ENCODE assay signal across 29 cellular contexts in genomic region chr12:81950871-81951270, GRCh38.
"Had no signal": no experiment of that assay in that cellular context is flagged by ENCODE, and none has a peak within 500 bp of the region (broad histone marks: within the 10 kb centered on the region; RNA-seq: fewer than 3 reads in every experiment).

No MANE protein-coding gene starts in this region.

- H3K9me3 ChIP-seq: ovary, psoas muscle, right lobe of liver, sigmoid colon, stomach, thoracic aorta, thyroid gland, tibial nerve, upper lobe of left lung, vagina had no signal

- FAIRE-seq: small intestine, urothelium cell line had no signal

- H3K27ac ChIP-seq: ovary, parathyroid adenoma, psoas muscle, right lobe of liver, sigmoid colon, stomach, thoracic aorta, thyroid gland, tibial nerve, upper lobe of left lung, vagina had no signal

- H3K9me3 Mint-ChIP-seq: natural killer cell treated with Interleukin-12 subunit alpha and Interleukin-12 subunit beta and Interleukin-15 and Interleukin-18, amount 100 ng/mL, for 72 hours; nephron progenitor cell; neural crest cell; stimulated activated naive CD8-positive, alpha-beta T cell treated with anti-CD3 and anti-CD28 coated beads, Interleukin-15, Interleukin-2, amounts not matched to agents 100 ng/mL and 50 ng/mL, for 24 hours had no signal

- H3K27me3 ChIP-seq: ovary, right lobe of liver, sigmoid colon, stomach, thyroid gland, tibial nerve, upper lobe of left lung, vagina had no signal

- H3K27ac Mint-ChIP-seq: nephron progenitor cell; progenitor cell of endocrine pancreas; stimulated activated effector memory CD8-positive, alpha-beta T cell treated with anti-CD3 and anti-CD28 coated beads, Interleukin-12 subunit alpha, Interleukin-12 subunit beta, amount 100 ng/mL, for 72 hours; stimulated activated naive B cell treated with anti-CD40 and anti-IgM and Interleukin-4, amounts not matched to agents 10 μg/mL and 1 μg/mL and 100 μg/mL, for 72 hours; stimulated activated naive CD8-positive, alpha-beta T cell treated with anti-CD3 and anti-CD28 coated beads, Interleukin-15, Interleukin-2, amounts not matched to agents 100 ng/mL and 50 ng/mL, for 24 hours had no signal

- H3K79me2 ChIP-seq: parathyroid adenoma had no signal

- H3K4me3 Mint-ChIP-seq: natural killer cell treated with Interleukin-12 subunit alpha and Interleukin-12 subunit beta and Interleukin-15 and Interleukin-18, amount 100 ng/mL, for 72 hours; nephron progenitor cell; neural crest cell; stimulated activated effector memory CD8-positive, alpha-beta T cell treated with anti-CD3 and anti-CD28 coated beads, Interleukin-12 subunit alpha, Interleukin-12 subunit beta, amount 100 ng/mL, for 72 hours; stimulated activated naive B cell treated with anti-CD40 and anti-IgM and Interleukin-4, amounts not matched to agents 10 μg/mL and 1 μg/mL and 100 μg/mL, for 72 hours; stimulated activated naive CD8-positive, alpha-beta T cell treated with anti-CD3 and anti-CD28 coated beads, Interleukin-15, Interleukin-2, amounts not matched to agents 100 ng/mL and 50 ng/mL, for 24 hours had no signal

- H3K4me1 ChIP-seq: parathyroid adenoma, psoas muscle, right lobe of liver, sigmoid colon, thyroid gland, tibial nerve, upper lobe of left lung, vagina had no signal

- H3K27me3 Mint-ChIP-seq: natural killer cell treated with Interleukin-12 subunit alpha and Interleukin-12 subunit beta and Interleukin-15 and Interleukin-18, amount 100 ng/mL, for 72 hours; progenitor cell of endocrine pancreas; stimulated activated naive B cell treated with anti-CD40 and anti-IgM and Interleukin-4, amounts not matched to agents 10 μg/mL and 1 μg/mL and 100 μg/mL, for 72 hours; stimulated activated naive CD8-positive, alpha-beta T cell treated with anti-CD3 and anti-CD28 coated beads, Interleukin-15, Interleukin-2, amounts not matched to agents 100 ng/mL and 50 ng/mL, for 24 hours had no signal

- H3K36me3 Mint-ChIP-seq: natural killer cell treated with Interleukin-12 subunit alpha and Interleukin-12 subunit beta and Interleukin-15 and Interleukin-18, amount 100 ng/mL, for 72 hours; stimulated activated effector memory CD8-positive, alpha-beta T cell treated with anti-CD3 and anti-CD28 coated beads, Interleukin-12 subunit alpha, Interleukin-12 subunit beta, amount 100 ng/mL, for 72 hours; stimulated activated naive B cell treated with anti-CD40 and anti-IgM and Interleukin-4, amounts not matched to agents 10 μg/mL and 1 μg/mL and 100 μg/mL, for 72 hours had no signal

- ATAC-seq: natural killer cell treated with Interleukin-12 subunit alpha and Interleukin-12 subunit beta and Interleukin-15 and Interleukin-18, amount 100 ng/mL, for 72 hours; psoas muscle; right cardiac atrium; right lobe of liver; stimulated activated effector memory CD8-positive, alpha-beta T cell treated with anti-CD3 and anti-CD28 coated beads, Interleukin-12 subunit alpha, Interleukin-12 subunit beta, amount 100 ng/mL, for 72 hours; stimulated activated naive B cell treated with anti-CD40 and anti-IgM and Interleukin-4, amounts not matched to agents 10 μg/mL and 1 μg/mL and 100 μg/mL, for 72 hours had no signal

- DNase-seq: nephron progenitor cell; occipital lobe; ovary; posterior cingulate gyrus; psoas muscle; right cardiac atrium; right lobe of liver; sigmoid colon; small intestine; stimulated activated CD4-positive, alpha-beta T cell treated with anti-CD3 and anti-CD28 coated beads, Interleukin-15, amount 100 ng/mL, for 24 hours; stimulated activated CD4-positive, alpha-beta T cell treated with anti-CD3 and anti-CD28 coated beads, Interleukin-2, amount 100 ng/mL, for 24 hours; stimulated activated CD4-positive, alpha-beta T cell treated with anti-CD3 and anti-CD28 coated beads, Interleukin-2, amount 100 ng/mL, for 48 hours; stimulated activated CD4-positive, alpha-beta T cell treated with anti-CD3 and anti-CD28 coated beads, Interleukin-4, amount 100 ng/mL, for 24 hours; stimulated activated naive B cell treated with anti-CD40 and anti-IgM and Interleukin-4, amounts not matched to agents 10 μg/mL and 1 μg/mL and 100 μg/mL, for 72 hours; stimulated activated naive CD4-positive, alpha-beta T cell treated with Interleukin-2 at 50 U/mL for 16 hours; stomach; thyroid gland; trophoblast cell; upper lobe of left lung had no signal

- H3K4me3 ChIP-seq: ovary, psoas muscle, right lobe of liver, sigmoid colon, stomach, thoracic aorta, thyroid gland, tibial nerve, upper lobe of left lung, vagina had no signal

- H3K4me1 Mint-ChIP-seq: nephron progenitor cell; neural crest cell; stimulated activated naive B cell treated with anti-CD40 and anti-IgM and Interleukin-4, amounts not matched to agents 10 μg/mL and 1 μg/mL and 100 μg/mL, for 72 hours had no signal

- H3K36me3 ChIP-seq: ovary, right lobe of liver, sigmoid colon, stomach, thoracic aorta, thyroid gland, tibial nerve, upper lobe of left lung, vagina had no signal

- H2AFZ ChIP-seq: parathyroid adenoma had no signal

- H3K9ac ChIP-seq: parathyroid adenoma had no signal
